31 cellular contexts compared by ENCODE assay signal in the genomic region with DNA sequence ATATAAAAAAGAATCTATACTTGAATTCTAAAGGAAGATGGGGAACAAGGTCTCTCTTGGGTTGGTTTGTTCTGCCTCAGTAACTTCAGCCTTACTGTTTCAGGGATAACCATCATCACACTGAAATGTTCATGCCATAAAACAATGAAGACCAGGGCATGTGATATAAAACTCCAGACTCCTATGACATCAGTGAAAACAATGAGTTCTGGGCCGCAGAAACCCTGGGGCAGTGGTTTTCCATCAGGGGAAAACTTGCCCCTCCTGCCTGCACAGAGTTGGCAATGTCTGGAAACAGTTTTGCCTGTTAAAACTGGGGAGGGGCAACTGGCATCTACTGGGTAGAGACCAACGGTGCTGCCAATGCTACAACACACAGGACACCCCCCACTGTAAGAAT. TPM values are rescaled to one million over a fixed set of nuclear protein-coding genes. Genes with fewer than 3 reads are reported as not detected.
"Had no signal": no experiment of that assay in that cellular context is flagged by ENCODE, and none has a peak within 500 bp of the region (broad histone marks: within the 10 kb centered on the region; RNA-seq: fewer than 3 reads in every experiment).

No MANE protein-coding gene starts in this region.

- H3K27ac ChIP-seq: adrenal gland had no signal

- H3K4me3 Mint-ChIP-seq: activated CD4-positive, alpha-beta T cell treated with anti-CD3 and anti-CD28 coated beads, Interleukin-2, amount 10 ng/mL, durations not matched to agents 24 days and 14 days; activated CD8-positive, alpha-beta T cell treated with anti-CD3 and anti-CD28 coated beads, Interleukin-2, amount 10 ng/mL, durations not matched to agents 7 days and 5 days; activated naive CD4-positive, alpha-beta T cell treated with anti-CD3 and anti-CD28 coated beads, Interleukin-2, amount 50 U/mL, for 24 hours; activated naive CD8-positive, alpha-beta T cell treated with anti-CD3 and anti-CD28 coated beads, Interleukin-2, amount 10 ng/mL, durations not matched to agents 7 days and 5 days; activated T-cell treated with anti-CD3 and anti-CD28 coated beads, Interleukin-2, amount 50 U/mL, for 24 hours; brain; T-helper 1 cell treated with Interleukin-12 subunit alpha and Interleukin-12 subunit beta and Interleukin-4 antibody, amounts not matched to agents 30 μg/mL and 1 μg/mL, for 36 hours; T-helper 2 cell treated with Interferon-gamma antibody and Interleukin-4, amounts not matched to agents 5 μg/mL and 100 μg/mL, for 36 hours had no signal

- H3K27ac Mint-ChIP-seq: activated CD4-positive, alpha-beta T cell treated with anti-CD3 and anti-CD28 coated beads, Interleukin-2, amount 10 ng/mL, durations not matched to agents 24 days and 14 days; activated CD8-positive, alpha-beta T cell treated with anti-CD3 and anti-CD28 coated beads, Interleukin-2, amount 10 ng/mL, durations not matched to agents 7 days and 5 days; activated naive CD4-positive, alpha-beta T cell treated with anti-CD3 and anti-CD28 coated beads, Interleukin-2, amount 50 U/mL, for 24 hours; activated naive CD8-positive, alpha-beta T cell treated with anti-CD3 and anti-CD28 coated beads, Interleukin-2, amount 10 ng/mL, durations not matched to agents 7 days and 5 days; activated T-cell treated with anti-CD3 and anti-CD28 coated beads, Interleukin-2, amount 50 U/mL, for 24 hours; activated T-helper 2 cell treated with anti-CD3 and anti-CD28 coated beads, Interferon-gamma antibody, Interleukin-2, Interleukin-4, amounts not matched to agents 10 μg/mL and 5 μg/mL and 100 μg/mL, durations not matched to agents 14 hours and 24 hours and 36 hours; brain; T-helper 1 cell treated with Interleukin-12 subunit alpha and Interleukin-12 subunit beta and Interleukin-4 antibody, amounts not matched to agents 30 μg/mL and 1 μg/mL, for 36 hours; T-helper 2 cell treated with Interferon-gamma antibody and Interleukin-4, amounts not matched to agents 5 μg/mL and 100 μg/mL, for 36 hours had no signal

- H3K4me1 Mint-ChIP-seq: activated CD4-positive, alpha-beta T cell treated with anti-CD3 and anti-CD28 coated beads, Interleukin-2, amount 10 ng/mL, durations not matched to agents 24 days and 14 days; activated naive CD4-positive, alpha-beta T cell treated with anti-CD3 and anti-CD28 coated beads, Interleukin-2, amount 50 U/mL, for 24 hours; activated naive CD8-positive, alpha-beta T cell treated with anti-CD3 and anti-CD28 coated beads, Interleukin-2, amount 10 ng/mL, durations not matched to agents 7 days and 5 days had no signal

- H3K27me3 ChIP-seq: adrenal gland, MG63 had no signal

- H3K9me3 ChIP-seq: adrenal gland, MG63 had no signal

- H3K4me3 ChIP-seq: adrenal gland, K562, MG63 had no signal

- H3K36me3 Mint-ChIP-seq: activated naive CD4-positive, alpha-beta T cell treated with anti-CD3 and anti-CD28 coated beads, Interleukin-2, amount 50 U/mL, for 24 hours; activated naive CD8-positive, alpha-beta T cell treated with anti-CD3 and anti-CD28 coated beads, Interleukin-2, amount 10 ng/mL, durations not matched to agents 7 days and 5 days had no signal

- DNase-seq: activated CD4-positive, alpha-beta T cell treated with anti-CD3 and anti-CD28 coated beads, Interleukin-2, amount 10 ng/mL, durations not matched to agents 24 days and 14 days; activated CD4-positive, alpha-beta T cell treated with anti-CD3 and anti-CD28 coated beads, Interleukin-2, amount 50 U/mL, for 4 hours; activated CD8-positive, alpha-beta T cell treated with anti-CD3 and anti-CD28 coated beads, Interleukin-2, amount 10 ng/mL, durations not matched to agents 7 days and 5 days; activated gamma-delta T cell; activated naive CD4-positive, alpha-beta T cell treated with Interleukin-2 at 50 U/mL for 16 hours; activated naive CD8-positive, alpha-beta T cell treated with anti-CD3 and anti-CD28 coated beads, Interleukin-2, amount 10 ng/mL, durations not matched to agents 7 days and 5 days; activated T-cell treated with anti-CD3 and anti-CD28 coated beads, Interleukin-2, amount 50 U/mL, for 24 hours; adrenal gland; anterior cingulate cortex; caudate nucleus; cerebellar nuclear complex; Karpas-422; MG63; NCI-H1048; NCI-H1105 treated with DMSO at 0.1 percent for 48 hours; NCI-H1436; NCI-H1694; NCI-H1930; NCI-H2081 treated with DMSO at 0.1 percent for 48 hours; NCI-H345; NCI-H524 treated with DMSO at 0.1 percent for 48 hours; NK-92 treated with Interleukin-12 subunit alpha and Interleukin-12 subunit beta, amount 100 ng/mL, for 24 hours; PC-3; SIG-M5 had no signal

- H3K27me3 Mint-ChIP-seq: activated naive CD4-positive, alpha-beta T cell treated with anti-CD3 and anti-CD28 coated beads, Interleukin-2, amount 50 U/mL, for 24 hours; activated T-cell treated with anti-CD3 and anti-CD28 coated beads, Interleukin-2, amount 50 U/mL, for 24 hours; brain had no signal

- H3K36me3 ChIP-seq: adrenal gland, MG63 had no signal

- H3K9me3 Mint-ChIP-seq: activated CD4-positive, alpha-beta T cell treated with anti-CD3 and anti-CD28 coated beads, Interleukin-2, amount 10 ng/mL, durations not matched to agents 24 days and 14 days; activated naive CD4-positive, alpha-beta T cell treated with anti-CD3 and anti-CD28 coated beads, Interleukin-2, amount 50 U/mL, for 24 hours; activated naive CD8-positive, alpha-beta T cell treated with anti-CD3 and anti-CD28 coated beads, Interleukin-2, amount 10 ng/mL, durations not matched to agents 7 days and 5 days; activated T-cell treated with anti-CD3 and anti-CD28 coated beads, Interleukin-2, amount 50 U/mL, for 24 hours; activated T-helper 2 cell treated with anti-CD3 and anti-CD28 coated beads, Interferon-gamma antibody, Interleukin-2, Interleukin-4, amounts not matched to agents 10 μg/mL and 5 μg/mL and 100 μg/mL, durations not matched to agents 14 hours and 24 hours and 36 hours; brain; T-helper 1 cell treated with Interleukin-12 subunit alpha and Interleukin-12 subunit beta and Interleukin-4 antibody, amounts not matched to agents 30 μg/mL and 1 μg/mL, for 36 hours; T-helper 2 cell treated with Interferon-gamma antibody and Interleukin-4, amounts not matched to agents 5 μg/mL and 100 μg/mL, for 36 hours had no signal

- ATAC-seq: activated CD8-positive, alpha-beta T cell treated with anti-CD3 and anti-CD28 coated beads, Interleukin-2, amount 10 ng/mL, durations not matched to agents 7 days and 5 days; K562; PC-3; Right ventricle myocardium inferior had no signal

RNA-seq across cellular contexts. Expression of a gene that starts 46.8 kb away (rescaled TPM):
- total RNA-seq: activated CD8-positive, alpha-beta T cell treated with anti-CD3 and anti-CD28 coated beads, Interleukin-2, amount 10 ng/mL, durations not matched to agents 7 days and 5 days; activated naive CD8-positive, alpha-beta T cell treated with anti-CD3 and anti-CD28 coated beads, Interleukin-2, amount 10 ng/mL, durations not matched to agents 7 days and 5 days had no signal
